4 cellular contexts compared by ENCODE assay signal in genomic region chr9:135916227-135916626, GRCh38. TPM values are rescaled to one million over a fixed set of nuclear protein-coding genes. Genes with fewer than 3 reads are reported as not detected.
DNase-seq lines count a peak whose midpoint lies in the region; TF ChIP-seq lines count a peak whose summit lies in the region.
"Not testable (repeated sequence)": the region's sequence is repeated elsewhere in the genome, so short reads cannot be mapped to it uniquely, and the experiment has no call there.

No MANE protein-coding gene starts in this region.

- not testable (repeated sequence) for H3K4me1 Mint-ChIP-seq in chondrocyte (ENCODE audit: low read depth); endothelial cell (ENCODE audit: unreplicated experiment)

- not testable (repeated sequence) for TF ChIP-seq POLR2A in spleen (IDR thresholded peaks at IDR 0.05)

- peaks cover 3 to 80% (median 69%) of the 10 kb centered on the region in 8 donors for H3K9me3 ChIP-seq in spleen

- H3K9me3 Mint-ChIP-seq in chondrocyte (ENCODE audit: low read depth) (peaks cover 51% of the 10 kb centered on the region), endothelial cell (ENCODE audit: unreplicated experiment) (peaks cover 32% of the 10 kb centered on the region)

- H3K4me3 ChIP-seq in spleen, result not testable (repeated sequence)

- DNase-seq in chondrocyte (ENCODE audit: low spot score) (peak; percentile 52), mesenteric fat pad (ENCODE audit: low spot score) (peak; percentile 26), spleen (peak; percentile 11)
- DNase-seq in endothelial cell (ENCODE audit: low spot score), result not testable (repeated sequence)

- H3K27ac Mint-ChIP-seq in chondrocyte (ENCODE audit: unreplicated experiment); endothelial cell (ENCODE audit: unreplicated experiment): not testable (repeated sequence)

- peaks cover 0 to 56% (median 30%) of the 10 kb centered on the region in 6 donors for H3K36me3 ChIP-seq in spleen

- not testable (repeated sequence) for TF ChIP-seq CTCF in chondrocyte (IDR thresholded peaks at IDR 0.05); endothelial cell (IDR thresholded peaks at IDR 0.05; ENCODE audit: unreplicated experiment); spleen (IDR thresholded peaks at IDR 0.05 in 8 of 11, conservative IDR thresholded peaks at IDR 0.05 in 3 of 11)

- intact Hi-C loops in spleen (cut with DNase I; ENCODE audit: low total_unique reads), result not testable (repeated sequence)

- not testable (repeated sequence) for H3K27me3 ChIP-seq in spleen (replicated peaks in 1 of 7)

- H3K27ac ChIP-seq in spleen, result not testable (repeated sequence)

- H3K27me3 Mint-ChIP-seq in chondrocyte (ENCODE audit: low read depth); endothelial cell (ENCODE audit: unreplicated experiment): not testable (repeated sequence)

- H3K36me3 Mint-ChIP-seq in chondrocyte (ENCODE audit: low read depth) (peaks cover 48% of the 10 kb centered on the region), endothelial cell (ENCODE audit: low read depth, unreplicated experiment) (peaks cover 59% of the 10 kb centered on the region)

- WGBS in spleen, 5 donors, result 93 to 98% (median 94%) methylated on average over 12 of the region's 12 CpGs

- H3K4me3 Mint-ChIP-seq in chondrocyte (ENCODE audit: unreplicated experiment), result not testable (repeated sequence)
- H3K4me3 Mint-ChIP-seq in endothelial cell (ENCODE audit: unreplicated experiment), result peak overlapping the region; percentile 40

- H3K4me1 ChIP-seq in spleen, result not testable (repeated sequence)

RNA-seq across cellular contexts. Expression of gene CAMSAP1, which starts 8.9 kb away (rescaled TPM):
- total RNA-seq in chondrocyte (27.1 to 35.5 TPM (median 27.7 TPM) in 3 replicates), endothelial cell (ENCODE audit: unreplicated experiment) (44.7 TPM), mesenteric fat pad (35.3 TPM), spleen (10 to 100 TPM; 18.6 to 34.3 (median 20.0) TPM)
- polyA plus RNA-seq in spleen, result 1 to 10 TPM; 2.4 to 4.1 (median 2.8) TPM

RNA-seq across cellular contexts. Expression of gene UBAC1, which starts 44.9 kb away (rescaled TPM):
- total RNA-seq in chondrocyte, result 33.2 to 36.0 TPM (median 33.5 TPM) in 3 replicates
- 46.8 TPM for total RNA-seq in endothelial cell (ENCODE audit: unreplicated experiment)
- total RNA-seq in mesenteric fat pad, result 36.3 TPM
- 10 to 100 TPM; 32.3 to 45.8 (median 34.0) TPM for total RNA-seq in spleen
- 10 to 100 TPM; 28.0 to 45.3 (median 35.0) TPM for polyA plus RNA-seq in spleen
